ENCODE assay signal across 16 cellular contexts in the genomic region with DNA sequence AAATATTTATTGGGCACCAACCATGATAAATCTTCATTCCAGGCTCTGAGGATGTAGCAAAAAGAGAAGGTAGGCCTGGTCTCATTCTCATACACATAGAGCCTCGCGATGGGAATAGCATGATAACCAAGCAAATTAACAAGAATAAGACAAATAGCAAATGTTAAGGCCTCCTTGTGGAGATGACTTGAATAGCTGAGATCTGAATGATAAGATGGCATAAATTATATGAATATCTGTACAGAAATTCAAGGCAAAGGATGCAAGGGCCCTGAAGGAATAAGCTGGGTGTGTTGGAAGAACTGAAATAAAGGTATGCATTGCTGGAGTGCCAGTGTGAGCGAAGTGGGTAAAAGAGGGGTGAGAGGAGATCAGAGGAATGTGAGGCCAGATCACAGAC.
DNase-seq lines count a peak whose midpoint lies in the region; ATAC-seq and TF ChIP-seq lines count a peak whose summit lies in the region.
"Had no signal": no experiment of that assay in that cellular context is flagged by ENCODE, and none has a peak within 500 bp of the region (broad histone marks: within the 10 kb centered on the region; RNA-seq: fewer than 3 reads in every experiment).

No MANE protein-coding gene starts in this region.

- H3K36me3 ChIP-seq in A673 (ENCODE audit: insufficient read depth, low read length, poor library complexity, severe bottlenecking): no peaks in the 10 kb centered on the region
- no peaks in the 10 kb centered on the region for H3K36me3 ChIP-seq in PC-3 (ENCODE audit: low read depth, low read length)
- no peaks in the 10 kb centered on the region for H3K36me3 ChIP-seq in endodermal cell (ENCODE audit: control insufficient read depth, insufficient read depth, low read length)
- no peaks in the 10 kb centered on the region for H3K36me3 ChIP-seq in osteoblast (ENCODE audit: insufficient read depth, low read length)

- H3K9ac ChIP-seq in PC-3 (ENCODE audit: low read length) (no peak overlapping the region), endodermal cell (ENCODE audit: extremely low read depth, low read length, poor library complexity, severe bottlenecking) (no peak overlapping the region)

- ATAC-seq in PC-3: peak; percentile 29; the same call in 1 of the 2 replicates

- H3K4me3 Mint-ChIP-seq in endodermal cell: no peak overlapping the region
- H3K4me3 Mint-ChIP-seq: IgD-negative memory B cell had no signal

- H3K9me3 ChIP-seq in A673 (ENCODE audit: low read depth, low read length, poor library complexity, severe bottlenecking) (no peaks in the 10 kb centered on the region), PC-3 (ENCODE audit: low read length) (no peaks in the 10 kb centered on the region), endodermal cell (ENCODE audit: control insufficient read depth, low read length) (no peaks in the 10 kb centered on the region), osteoblast (ENCODE audit: low read depth, low read length) (no peaks in the 10 kb centered on the region)

- H3F3A ChIP-seq in PC-3 (ENCODE audit: low read length, unreplicated experiment): no peaks in the 10 kb centered on the region

- POLR2A ChIA-PET in A673 (lab: Charles Lee; ENCODE audit: low non-redundant PET) (interaction anchor here (0.6 kb wide), 1 partner anchor 15 kb away, joined by 3 read pairs; no protein-coding TSS in a partner anchor), PC-3 (lab: Charles Lee; ENCODE audit: unreplicated experiment) (no interaction called here)

- TF ChIP-seq CTCF in A673 (conservative IDR thresholded peaks at IDR 0.05; ENCODE audit: low read depth, low read length): peak; percentile 24; the same call in 1 of the 2 replicates
- peak; percentile 48 for TF ChIP-seq CTCF in PC-3 (conservative IDR thresholded peaks at IDR 0.05; ENCODE audit: low read depth, low read length)
- peak; percentile 29 for TF ChIP-seq CTCF in endodermal cell (conservative IDR thresholded peaks at IDR 0.05)
- TF ChIP-seq CTCF in osteoblast (IDR thresholded peaks at IDR 0.05; ENCODE audit: extremely low read depth, low read depth, low read length): no peak
- no peak for TF ChIP-seq CTCF in foreskin fibroblast (IDR thresholded peaks at IDR 0.05; ENCODE audit: low read depth, low read length)

- H3K4me1 Mint-ChIP-seq in endodermal cell: peaks cover 5% of the 10 kb centered on the region
- H3K4me1 Mint-ChIP-seq: IgD-negative memory B cell had no signal

- no peaks in the 10 kb centered on the region for H3K36me3 Mint-ChIP-seq in endodermal cell (ENCODE audit: low read depth)
- H3K36me3 Mint-ChIP-seq: IgD-negative memory B cell had no signal

- DNase-seq in A673 (ENCODE audit: low spot score) (peak; percentile 24), PC-3 (peak; percentile 37), endodermal cell (no peak), osteoblast (ENCODE audit: insufficient read length, low spot score, missing footprints) (peak; percentile 11), hypothalamus (lab: John Stamatoyannopoulos, UW) (no peak), foreskin fibroblast (no peak)
- no peak for DNase-seq in central memory CD4-positive, alpha-beta T cell
- DNase-seq: DMS53, EL, NCI-H1694, NCI-H446, NCI-H526, Right ventricle myocardium superior had no signal

- BruUV-seq in A673 (replicated peaks; lab: Mats Ljungman, UMichigan) (no TSS peak), PC-3 (replicated peaks; lab: Mats Ljungman, UMichigan) (no TSS peak)

- intact Hi-C loops in A673 (cut with micrococcal nuclease; ENCODE audit: unreplicated experiment): no loop called here
- intact Hi-C loops in PC-3 (cut with micrococcal nuclease): loop anchor here (1.0 kb wide), 1 partner anchor 239 kb away; no protein-coding TSS in a partner anchor

- no peak overlapping the region for H2AFZ ChIP-seq in PC-3 (ENCODE audit: low read length)
- H2AFZ ChIP-seq in osteoblast (ENCODE audit: low read length): no peak overlapping the region

- H3K4me1 ChIP-seq in A673 (ENCODE audit: insufficient read depth, low read length, poor library complexity, severe bottlenecking) (peaks cover 30% of the 10 kb centered on the region), PC-3 (ENCODE audit: insufficient read depth, low read length) (no peaks in the 10 kb centered on the region), endodermal cell (ENCODE audit: control insufficient read depth, insufficient read depth, low read length) (no peaks in the 10 kb centered on the region), osteoblast (ENCODE audit: insufficient read depth, low read length) (no peaks in the 10 kb centered on the region)

- no peaks in the 10 kb centered on the region for H3K27me3 ChIP-seq in A673 (replicated peaks; ENCODE audit: insufficient read depth, low read depth, low read length, poor library complexity)
- no peaks in the 10 kb centered on the region for H3K27me3 ChIP-seq in PC-3 (ENCODE audit: low read length)
- peaks cover 71% of the 10 kb centered on the region for H3K27me3 ChIP-seq in endodermal cell (ENCODE audit: control insufficient read depth, insufficient read depth, low read length, poor library complexity, severe bottlenecking)
- no peaks in the 10 kb centered on the region for H3K27me3 ChIP-seq in osteoblast (ENCODE audit: insufficient read depth, low read length)

- H3K4me2 ChIP-seq in PC-3 (ENCODE audit: low read length) (no peak overlapping the region), osteoblast (ENCODE audit: insufficient read depth, low read length) (no peak overlapping the region)

- H3K27ac ChIP-seq in A673 (ENCODE audit: low read depth, low read length, poor library complexity, severe bottlenecking) (no peak overlapping the region), PC-3 (ENCODE audit: low read length) (no peak overlapping the region), endodermal cell (ENCODE audit: low read depth, low read length) (no peak overlapping the region), osteoblast (ENCODE audit: low read depth, low read length) (no peak overlapping the region)
- H3K27ac ChIP-seq: C4-2B, SK-N-MC had no signal

- H3K27ac Mint-ChIP-seq in endodermal cell: no peak overlapping the region
- H3K27ac Mint-ChIP-seq: IgD-negative memory B cell had no signal

- H3K79me2 ChIP-seq in PC-3 (ENCODE audit: low read length) (no peaks in the 10 kb centered on the region), osteoblast (ENCODE audit: insufficient read depth, low read length) (no peaks in the 10 kb centered on the region)

- CTCF ChIA-PET in A673 (lab: Charles Lee) (interaction anchor here (0.6 to 0.7 kb wide), 2 partner anchors 14 to 85 kb away, joined by 3 to 4 read pairs; no protein-coding TSS in a partner anchor), PC-3 (lab: Charles Lee) (interaction anchor here (0.6 kb wide), 1 partner anchor 38 kb away, joined by 3 read pairs; no protein-coding TSS in a partner anchor)

- H3K9me3 Mint-ChIP-seq in endodermal cell: no peaks in the 10 kb centered on the region
- H3K9me3 Mint-ChIP-seq: IgD-negative memory B cell had no signal

- 80 to 98% methylated on average over 1 of the region's 3 CpGs for WGBS in endodermal cell (ENCODE audit: insufficient coverage in 1 of 2, insufficient read length in 1 of 2), 2 experiments

- H4K20me1 ChIP-seq in PC-3 (ENCODE audit: low read length): no peaks in the 10 kb centered on the region
- no peaks in the 10 kb centered on the region for H4K20me1 ChIP-seq in osteoblast (ENCODE audit: insufficient read depth, low read length)

- no peak overlapping the region for H3K4me3 ChIP-seq in A673 (ENCODE audit: low read depth, low read length, poor library complexity, severe bottlenecking)
- H3K4me3 ChIP-seq in PC-3 (ENCODE audit: low read length): no peak overlapping the region
- H3K4me3 ChIP-seq in endodermal cell (ENCODE audit: low read length): no peak overlapping the region
- no peak overlapping the region for H3K4me3 ChIP-seq in osteoblast (ENCODE audit: insufficient read depth, low read length)
- H3K4me3 ChIP-seq in foreskin fibroblast (ENCODE audit: low read depth in 1 of 2, low read length in 2 of 2): no peak overlapping the region
- H3K4me3 ChIP-seq: SK-N-MC had no signal

- peaks cover 35% of the 10 kb centered on the region for H3K27me3 Mint-ChIP-seq in endodermal cell (ENCODE audit: insufficient read depth)

- H3K9me2 ChIP-seq in PC-3 (replicated peaks; ENCODE audit: low read length): no peaks in the 10 kb centered on the region

Comparison
In these comparisons a context has a peak if more than half of its experiments do, and no peak if none do; other contexts are left out.
1. DNase-seq: peak in A673 (single experiment), PC-3 (single experiment) and osteoblast (single experiment); none in endodermal cell (single experiment), hypothalamus (0 of 51), central memory CD4-positive, alpha-beta T cell (single experiment) and foreskin fibroblast (0 of 2).
2. CTCF ChIP-seq: peak in A673 (single experiment), PC-3 (single experiment) and endodermal cell (single experiment); none in osteoblast (single experiment) and foreskin fibroblast (single experiment).